25 cellular contexts compared by ENCODE assay signal in genomic region chr4:77771566-77771965, GRCh38.
"Had no signal": no experiment of that assay in that cellular context is flagged by ENCODE, and none has a peak within 500 bp of the region (broad histone marks: within the 10 kb centered on the region; RNA-seq: fewer than 3 reads in every experiment).

No MANE protein-coding gene starts in this region.

- H3K36me3 ChIP-seq: breast epithelium, SJSA1 had no signal

- H3K9me3 ChIP-seq: breast epithelium, SJSA1 had no signal

- H3K27me3 ChIP-seq: breast epithelium, SJSA1 had no signal

- H3K27me3 Mint-ChIP-seq: activated CD4-positive, alpha-beta T cell treated with anti-CD3 and anti-CD28 coated beads for 36 hours; activated naive CD8-positive, alpha-beta T cell treated with anti-CD3 and anti-CD28 coated beads, Interleukin-2, amount 10 ng/mL, durations not matched to agents 7 days and 5 days; activated T-cell treated with anti-CD3 and anti-CD28 coated beads, Interleukin-2, amount 50 U/mL, for 24 hours had no signal

- H3K9me3 Mint-ChIP-seq: activated naive CD8-positive, alpha-beta T cell treated with anti-CD3 and anti-CD28 coated beads, Interleukin-2, amount 10 ng/mL, durations not matched to agents 7 days and 5 days; activated T-cell treated with anti-CD3 and anti-CD28 coated beads, Interleukin-2, amount 50 U/mL, for 24 hours; activated T-helper 1 cell treated with anti-CD3 and anti-CD28 coated beads, Interleukin-12 subunit alpha, Interleukin-12 subunit beta, Interleukin-2, Interleukin-4 antibody, amounts not matched to agents 30 ng/mL and 10 ng/mL and 1 ng/mL, durations not matched to agents 14 hours and 24 hours and 36 hours had no signal

- DNase-seq: activated CD4-positive, alpha-beta T cell treated with anti-CD3 and anti-CD28 coated beads for 36 hours; activated CD4-positive, CD25-positive, alpha-beta regulatory T cell; activated CD8-positive, alpha-beta T cell treated with anti-CD3 and anti-CD28 coated beads, Interleukin-2, amount 10 ng/mL, durations not matched to agents 7 days and 5 days; activated effector memory CD4-positive, alpha-beta T cell treated with Interleukin-2 at 50 U/mL for 16 hours; activated naive CD4-positive, alpha-beta T cell treated with Interleukin-2 at 50 U/mL for 16 hours; activated naive CD8-positive, alpha-beta T cell treated with anti-CD3 and anti-CD28 coated beads, Interleukin-2, amount 10 ng/mL, durations not matched to agents 7 days and 5 days; activated T-cell treated with anti-CD3 and anti-CD28 coated beads, Interleukin-2, amount 50 U/mL, for 24 hours; aorta; central memory CD4-positive, alpha-beta T cell; KG1; NCI-H1048; NCI-H146; NCI-H187 treated with DMSO at 0.1 percent for 48 hours; NCI-H2081 treated with DMSO at 0.1 percent for 48 hours; NCI-H446; NCI-H524; PC-3; SHP77; T-helper 2 cell; T1000 had no signal

- H3K4me3 ChIP-seq: breast epithelium, SJSA1 had no signal

- H3K4me3 Mint-ChIP-seq: activated CD4-positive, alpha-beta T cell treated with anti-CD3 and anti-CD28 coated beads for 36 hours; activated CD8-positive, alpha-beta T cell treated with anti-CD3 and anti-CD28 coated beads, Interleukin-2, amount 10 ng/mL, durations not matched to agents 7 days and 5 days; activated naive CD8-positive, alpha-beta T cell treated with anti-CD3 and anti-CD28 coated beads, Interleukin-2, amount 10 ng/mL, durations not matched to agents 7 days and 5 days; activated T-cell treated with anti-CD3 and anti-CD28 coated beads, Interleukin-2, amount 50 U/mL, for 24 hours; activated T-helper 1 cell treated with anti-CD3 and anti-CD28 coated beads, Interleukin-12 subunit alpha, Interleukin-12 subunit beta, Interleukin-2, Interleukin-4 antibody, amounts not matched to agents 30 ng/mL and 10 ng/mL and 1 ng/mL, durations not matched to agents 14 hours and 24 hours and 36 hours had no signal

- H3K27ac Mint-ChIP-seq: activated CD4-positive, alpha-beta T cell treated with anti-CD3 and anti-CD28 coated beads for 36 hours; activated CD8-positive, alpha-beta T cell treated with anti-CD3 and anti-CD28 coated beads, Interleukin-2, amount 10 ng/mL, durations not matched to agents 7 days and 5 days; activated naive CD8-positive, alpha-beta T cell treated with anti-CD3 and anti-CD28 coated beads, Interleukin-2, amount 10 ng/mL, durations not matched to agents 7 days and 5 days; activated T-cell treated with anti-CD3 and anti-CD28 coated beads, Interleukin-2, amount 50 U/mL, for 24 hours; activated T-helper 1 cell treated with anti-CD3 and anti-CD28 coated beads, Interleukin-12 subunit alpha, Interleukin-12 subunit beta, Interleukin-2, Interleukin-4 antibody, amounts not matched to agents 30 ng/mL and 10 ng/mL and 1 ng/mL, durations not matched to agents 14 hours and 24 hours and 36 hours had no signal

- H3K27ac ChIP-seq: breast epithelium, SJSA1, VCaP had no signal

- ATAC-seq: activated CD4-positive, alpha-beta T cell treated with anti-CD3 and anti-CD28 coated beads for 36 hours; activated CD8-positive, alpha-beta T cell treated with anti-CD3 and anti-CD28 coated beads, Interleukin-2, amount 10 ng/mL, durations not matched to agents 7 days and 5 days; PC-3; SK-N-SH treated with all-trans-retinoic acid at 6 μM for 48 hours had no signal
